In the genomic region with DNA sequence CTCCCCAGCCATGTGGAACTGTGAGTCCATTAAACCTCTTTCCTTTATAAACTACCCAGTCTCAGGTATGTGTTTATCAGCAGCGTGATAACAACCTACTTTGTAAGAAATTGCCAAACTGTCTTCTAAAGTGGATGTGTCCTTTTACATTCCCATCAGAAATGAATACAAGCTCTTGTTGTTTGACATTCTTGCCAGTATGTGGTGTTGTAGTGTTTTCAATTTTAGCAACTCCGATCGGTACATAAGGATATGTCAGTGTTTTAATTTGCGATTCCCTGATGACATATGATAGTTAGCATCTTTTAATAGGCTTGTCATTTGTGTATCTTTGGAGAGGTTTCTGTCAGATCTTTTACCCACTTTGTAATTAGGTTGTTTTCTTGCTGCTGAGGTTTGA, we compare ENCODE assay signal across 22 cellular contexts.
DNase-seq lines count a peak whose midpoint lies in the region; ATAC-seq and TF ChIP-seq lines count a peak whose summit lies in the region.
"Had no signal": no experiment of that assay in that cellular context is flagged by ENCODE, and none has a peak within 500 bp of the region (broad histone marks: within the 10 kb centered on the region; RNA-seq: fewer than 3 reads in every experiment).

No MANE protein-coding gene starts in this region.

- TF ChIP-seq CTCF in LNCaP clone FGC (IDR thresholded peaks at IDR 0.05; ENCODE audit: control insufficient read depth, extremely low read depth, insufficient read depth) (peak; percentile 57), WTC11 (IDR thresholded peaks at IDR 0.05) (no peak), neural progenitor cell (IDR thresholded peaks at IDR 0.05) (peak; percentile 36)

- no peaks in the 10 kb centered on the region for H3K27me3 ChIP-seq in neural progenitor cell
- H3K27me3 ChIP-seq: hepatocyte had no signal

- H3K4me1 Mint-ChIP-seq in WTC11, result peaks cover 19% of the 10 kb centered on the region
- no peaks in the 10 kb centered on the region for H3K4me1 Mint-ChIP-seq in neural progenitor cell
- no peaks in the 10 kb centered on the region for H3K4me1 Mint-ChIP-seq in activated CD4-positive, alpha-beta T cell treated with anti-CD3 and anti-CD28 coated beads, Interleukin-2, amount 10 ng/mL, durations not matched to agents 24 days and 14 days
- H3K4me1 Mint-ChIP-seq: activated naive CD8-positive, alpha-beta T cell treated with anti-CD3 and anti-CD28 coated beads for 36 hours had no signal

- no peaks in the 10 kb centered on the region for H3K79me2 ChIP-seq in neural progenitor cell (ENCODE audit: low read depth)
- H3K79me2 ChIP-seq: hepatocyte had no signal

- no peaks in the 10 kb centered on the region for H3F3A ChIP-seq in neural progenitor cell (ENCODE audit: low read depth)

- H3K4me3 Mint-ChIP-seq in WTC11, result no peak overlapping the region
- no peak overlapping the region for H3K4me3 Mint-ChIP-seq in neural progenitor cell
- no peak overlapping the region for H3K4me3 Mint-ChIP-seq in activated CD4-positive, alpha-beta T cell treated with anti-CD3 and anti-CD28 coated beads, Interleukin-2, amount 10 ng/mL, durations not matched to agents 24 days and 14 days
- H3K4me3 Mint-ChIP-seq: activated naive CD8-positive, alpha-beta T cell treated with anti-CD3 and anti-CD28 coated beads for 36 hours had no signal

- no peak overlapping the region for H2AFZ ChIP-seq in neural progenitor cell (replicated peaks)
- H2AFZ ChIP-seq: hepatocyte had no signal

- ATAC-seq in WTC11 (peak; percentile 53), HG03460 (IDR thresholded peaks at IDR 0.05; ENCODE audit: unreplicated experiment) (no peak)

- CTCF ChIA-PET in WTC11 (lab: Charles Lee), result interaction anchor here (1.0 kb wide), 1 partner anchor 12 kb away, joined by 3 read pairs; no protein-coding TSS in a partner anchor

- no peak overlapping the region for H3K9ac ChIP-seq in neural progenitor cell

- no peak overlapping the region for H3K4me2 ChIP-seq in neural progenitor cell
- H3K4me2 ChIP-seq: hepatocyte had no signal

- peaks cover 10% of the 10 kb centered on the region for H3K9me3 Mint-ChIP-seq in WTC11
- no peaks in the 10 kb centered on the region for H3K9me3 Mint-ChIP-seq in neural progenitor cell
- H3K9me3 Mint-ChIP-seq in activated CD4-positive, alpha-beta T cell treated with anti-CD3 and anti-CD28 coated beads, Interleukin-2, amount 10 ng/mL, durations not matched to agents 24 days and 14 days, result no peaks in the 10 kb centered on the region

- H3K36me3 Mint-ChIP-seq in WTC11, result peaks cover 2% of the 10 kb centered on the region; the same call in 1 of the 2 replicates
- no peaks in the 10 kb centered on the region for H3K36me3 Mint-ChIP-seq in neural progenitor cell
- no peaks in the 10 kb centered on the region for H3K36me3 Mint-ChIP-seq in activated CD4-positive, alpha-beta T cell treated with anti-CD3 and anti-CD28 coated beads, Interleukin-2, amount 10 ng/mL, durations not matched to agents 24 days and 14 days (ENCODE audit: low read depth)
- H3K36me3 Mint-ChIP-seq: activated naive CD8-positive, alpha-beta T cell treated with anti-CD3 and anti-CD28 coated beads for 36 hours had no signal

- no peaks in the 10 kb centered on the region for H3K9me3 ChIP-seq in neural progenitor cell (ENCODE audit: low read depth)
- H3K9me3 ChIP-seq: prostate gland had no signal

- no peaks in the 10 kb centered on the region for H3K36me3 ChIP-seq in neural progenitor cell
- H3K36me3 ChIP-seq: prostate gland had no signal

- no peaks in the 10 kb centered on the region for H3K4me1 ChIP-seq in neural progenitor cell
- H3K4me1 ChIP-seq: prostate gland had no signal

- H3K27ac Mint-ChIP-seq in WTC11 (no peak overlapping the region), neural progenitor cell (no peak overlapping the region)
- no peak overlapping the region for H3K27ac Mint-ChIP-seq in activated CD4-positive, alpha-beta T cell treated with anti-CD3 and anti-CD28 coated beads, Interleukin-2, amount 10 ng/mL, durations not matched to agents 24 days and 14 days
- H3K27ac Mint-ChIP-seq: activated naive CD8-positive, alpha-beta T cell treated with anti-CD3 and anti-CD28 coated beads for 36 hours had no signal

- H4K20me1 ChIP-seq in neural progenitor cell (ENCODE audit: low read depth), result no peaks in the 10 kb centered on the region

- intact Hi-C loops in activated CD4-positive, alpha-beta T cell treated with anti-CD3 and anti-CD28 coated beads, Interleukin-2, amount 10 ng/mL, durations not matched to agents 24 days and 14 days (cut with micrococcal nuclease), result no loop called here

- H3K27ac ChIP-seq in neural progenitor cell, result no peak overlapping the region
- H3K27ac ChIP-seq: hepatocyte, HL-60, prostate gland had no signal

- H3K27me3 Mint-ChIP-seq in WTC11 (ENCODE audit: low read depth) (no peaks in the 10 kb centered on the region), neural progenitor cell (ENCODE audit: insufficient read depth, low read depth) (no peaks in the 10 kb centered on the region)
- no peaks in the 10 kb centered on the region for H3K27me3 Mint-ChIP-seq in activated CD4-positive, alpha-beta T cell treated with anti-CD3 and anti-CD28 coated beads, Interleukin-2, amount 10 ng/mL, durations not matched to agents 24 days and 14 days
- H3K27me3 Mint-ChIP-seq: activated naive CD8-positive, alpha-beta T cell treated with anti-CD3 and anti-CD28 coated beads for 36 hours had no signal

- no peak overlapping the region for H3K4me3 ChIP-seq in LNCaP clone FGC (ENCODE audit: low read depth, low read length)
- H3K4me3 ChIP-seq in neural progenitor cell, result no peak overlapping the region
- H3K4me3 ChIP-seq: hepatocyte, prostate gland had no signal

- POLR2A ChIA-PET in WTC11 (lab: Charles Lee), result no interaction called here

- DNase-seq in H4 (ENCODE audit: low spot score) (peak; percentile 1), LNCaP clone FGC (ENCODE audit: low read depth) (peak; percentile 22), WTC11 (ENCODE audit: low spot score) (no peak), neural progenitor cell (ENCODE audit: low spot score) (no peak)
- no peak for DNase-seq in activated CD4-positive, alpha-beta T cell treated with anti-CD3 and anti-CD28 coated beads, Interleukin-2, amount 50 U/mL, for 4 hours
- no peak for DNase-seq in activated CD4-positive, alpha-beta T cell treated with anti-CD3 and anti-CD28 coated beads, Interleukin-2, amount 10 ng/mL, durations not matched to agents 24 days and 14 days
- DNase-seq: activated CD4-positive, alpha-beta T cell treated with anti-CD3 and anti-CD28 coated beads, Interleukin-2, amount 50 U/mL, for 1 hour; activated naive CD8-positive, alpha-beta T cell treated with anti-CD3 and anti-CD28 coated beads for 36 hours; AML-193; cerebellar nuclear complex; DND-41; erythroblast; foreskin fibroblast; IMR-90; NCI-H187; SHP77 treated with DMSO at 0.1 percent for 48 hours; stimulated activated CD4-positive, alpha-beta T cell treated with anti-CD3 and anti-CD28 coated beads, Interleukin-2, amount 100 ng/mL, for 24 hours; stimulated activated naive CD4-positive, alpha-beta T cell treated with Interleukin-2 at 50 U/mL for 16 hours had no signal

TF ChIP-seq in WTC11, 78 proteins besides CTCF, POLR2A, EP300 and RAD21:
- TF ChIP-seq, protein P1, sequence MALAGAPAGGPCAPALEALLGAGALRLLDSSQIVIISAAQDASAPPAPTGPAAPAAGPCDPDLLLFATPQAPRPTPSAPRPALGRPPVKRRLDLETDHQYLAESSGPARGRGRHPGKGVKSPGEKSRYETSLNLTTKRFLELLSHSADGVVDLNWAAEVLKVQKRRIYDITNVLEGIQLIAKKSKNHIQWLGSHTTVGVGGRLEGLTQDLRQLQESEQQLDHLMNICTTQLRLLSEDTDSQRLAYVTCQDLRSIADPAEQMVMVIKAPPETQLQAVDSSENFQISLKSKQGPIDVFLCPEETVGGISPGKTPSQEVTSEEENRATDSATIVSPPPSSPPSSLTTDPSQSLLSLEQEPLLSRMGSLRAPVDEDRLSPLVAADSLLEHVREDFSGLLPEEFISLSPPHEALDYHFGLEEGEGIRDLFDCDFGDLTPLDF (CRISPR knock-in tag; IDR thresholded peaks at IDR 0.05), result no peak
- TF ChIP-seq HMGA2 (CRISPR knock-in tag; IDR thresholded peaks at IDR 0.05) (no peak), ZNF671 (CRISPR knock-in tag; IDR thresholded peaks at IDR 0.05) (no peak), NFE2L1 (CRISPR knock-in tag; IDR thresholded peaks at IDR 0.05) (no peak), FOXP1 (CRISPR knock-in tag; IDR thresholded peaks at IDR 0.05; ENCODE audit: borderline replicate concordance) (no peak), CREM (CRISPR knock-in tag; IDR thresholded peaks at IDR 0.05) (no peak), TEAD4 (CRISPR knock-in tag; IDR thresholded peaks at IDR 0.05) (no peak), OVOL2 (CRISPR knock-in tag; IDR thresholded peaks at IDR 0.05; ENCODE audit: borderline replicate concordance) (no peak), ZNF423 (CRISPR knock-in tag; IDR thresholded peaks at IDR 0.05) (no peak), JUN (CRISPR knock-in tag; IDR thresholded peaks at IDR 0.05) (no peak), ELF4 (CRISPR knock-in tag; IDR thresholded peaks at IDR 0.05; ENCODE audit: low read depth) (no peak), FOXK1 (CRISPR knock-in tag; IDR thresholded peaks at IDR 0.05) (no peak), ESRRA (CRISPR knock-in tag; IDR thresholded peaks at IDR 0.05; ENCODE audit: borderline replicate concordance) (no peak), RELA (CRISPR knock-in tag; IDR thresholded peaks at IDR 0.05; ENCODE audit: borderline replicate concordance) (no peak), FOXJ3 (CRISPR knock-in tag; IDR thresholded peaks at IDR 0.05; ENCODE audit: borderline replicate concordance) (no peak), MYBL2 (CRISPR knock-in tag; IDR thresholded peaks at IDR 0.05) (no peak), SMAD4 (CRISPR knock-in tag; IDR thresholded peaks at IDR 0.05) (no peak), ZNF121 (CRISPR knock-in tag; IDR thresholded peaks at IDR 0.05) (no peak)
- TF ChIP-seq, protein P2, sequence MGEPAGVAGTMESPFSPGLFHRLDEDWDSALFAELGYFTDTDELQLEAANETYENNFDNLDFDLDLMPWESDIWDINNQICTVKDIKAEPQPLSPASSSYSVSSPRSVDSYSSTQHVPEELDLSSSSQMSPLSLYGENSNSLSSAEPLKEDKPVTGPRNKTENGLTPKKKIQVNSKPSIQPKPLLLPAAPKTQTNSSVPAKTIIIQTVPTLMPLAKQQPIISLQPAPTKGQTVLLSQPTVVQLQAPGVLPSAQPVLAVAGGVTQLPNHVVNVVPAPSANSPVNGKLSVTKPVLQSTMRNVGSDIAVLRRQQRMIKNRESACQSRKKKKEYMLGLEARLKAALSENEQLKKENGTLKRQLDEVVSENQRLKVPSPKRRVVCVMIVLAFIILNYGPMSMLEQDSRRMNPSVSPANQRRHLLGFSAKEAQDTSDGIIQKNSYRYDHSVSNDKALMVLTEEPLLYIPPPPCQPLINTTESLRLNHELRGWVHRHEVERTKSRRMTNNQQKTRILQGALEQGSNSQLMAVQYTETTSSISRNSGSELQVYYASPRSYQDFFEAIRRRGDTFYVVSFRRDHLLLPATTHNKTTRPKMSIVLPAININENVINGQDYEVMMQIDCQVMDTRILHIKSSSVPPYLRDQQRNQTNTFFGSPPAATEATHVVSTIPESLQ (CRISPR knock-in tag; IDR thresholded peaks at IDR 0.05), result no peak
TF ChIP-seq in WTC11: peak in this region for 0.

Comparison
In these comparisons a context has a peak if more than half of its experiments do, and no peak if none do; other contexts are left out.
1. DNase-seq: peak in H4 (single experiment) and LNCaP clone FGC (single experiment); none in WTC11 (single experiment), neural progenitor cell (single experiment), activated CD4-positive, alpha-beta T cell treated with anti-CD3 and anti-CD28 coated beads, Interleukin-2, amount 50 U/mL, for 4 hours (0 of 2) and activated CD4-positive, alpha-beta T cell treated with anti-CD3 and anti-CD28 coated beads, Interleukin-2, amount 10 ng/mL, durations not matched to agents 24 days and 14 days (single experiment).